In the genomic region with DNA sequence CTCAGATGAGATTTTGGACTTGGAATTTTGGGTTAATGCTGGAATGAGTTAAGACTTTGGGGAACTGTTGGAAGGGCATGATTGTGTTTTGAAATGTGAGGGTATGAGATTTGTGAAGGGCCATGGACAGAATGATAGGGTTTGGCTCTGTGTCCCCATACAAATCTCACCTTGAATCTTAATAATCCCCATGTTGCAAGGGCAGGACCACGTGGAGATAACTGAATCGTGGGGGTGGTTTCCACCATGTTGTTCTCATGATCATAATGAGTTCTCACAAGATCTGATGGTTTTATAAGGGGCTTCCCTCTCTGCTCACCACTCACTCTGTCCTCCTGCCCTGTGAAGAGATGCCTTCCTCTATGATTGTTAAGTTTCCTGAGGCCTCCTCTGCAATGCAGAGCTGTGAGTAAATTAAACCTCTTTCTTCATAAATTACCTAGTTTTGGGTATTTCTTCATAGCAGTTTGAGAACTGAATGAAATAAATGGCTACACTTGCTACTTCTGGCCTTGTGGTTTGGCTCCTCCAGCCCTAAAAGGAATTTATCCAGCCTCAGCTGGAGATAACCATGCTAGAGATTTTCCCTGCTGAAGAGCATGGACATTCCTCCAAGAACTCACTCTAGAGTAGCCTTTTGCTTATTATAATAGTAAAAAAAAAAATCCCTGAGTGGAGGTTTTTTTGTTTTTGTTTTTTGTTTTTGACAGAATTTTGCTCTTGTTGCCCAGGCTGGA, we compare ENCODE assay signal across 25 cellular contexts.
"Had no signal": no experiment of that assay in that cellular context is flagged by ENCODE, and none has a peak within 500 bp of the region (broad histone marks: within the 10 kb centered on the region; RNA-seq: fewer than 3 reads in every experiment).

No MANE protein-coding gene starts in this region.

- FAIRE-seq: islet of Langerhans had no signal

- H3K27ac ChIP-seq: breast epithelium, coronary artery, esophagus muscularis mucosa, hepatocyte, transverse colon, vagina had no signal

- H3K4me1 ChIP-seq: breast epithelium, esophagus muscularis mucosa, transverse colon, vagina had no signal

- DNase-seq: activated CD4-positive, alpha-beta memory T cell treated with anti-CD3 and anti-CD28 coated beads for 36 hours; activated CD4-positive, alpha-beta T cell treated with anti-CD3 and anti-CD28 coated beads for 48 hours; activated CD4-positive, CD25-positive, alpha-beta regulatory T cell; activated effector memory CD4-positive, alpha-beta T cell treated with Interleukin-2 at 50 U/mL for 16 hours; activated naive CD4-positive, alpha-beta T cell treated with anti-CD3 and anti-CD28 coated beads for 36 hours; activated naive CD8-positive, alpha-beta T cell treated with anti-CD3 and anti-CD28 coated beads, Interleukin-2, amount 10 ng/mL, durations not matched to agents 7 days and 5 days; activated T-cell treated with anti-CD3 and anti-CD28 coated beads, Interleukin-2, amount 50 U/mL, for 72 hours; foreskin melanocyte; mucosa of descending colon; naive B cell; occipital lobe; stimulated activated CD4-positive, alpha-beta T cell treated with anti-CD3 and anti-CD28 coated beads, Interleukin-2, amount 100 ng/mL, for 48 hours; stimulated activated CD8-positive, alpha-beta memory T cell treated with anti-CD3 and anti-CD28 coated beads, Interleukin-4, amount 100 ng/mL, for 48 hours; stimulated activated naive B cell treated with anti-CD40 and anti-IgM and Interleukin-4, amounts not matched to agents 10 μg/mL and 1 μg/mL and 100 μg/mL, for 72 hours; SW 1271; T-helper 17 cell; transverse colon had no signal

- H3K36me3 ChIP-seq: breast epithelium, esophagus muscularis mucosa, transverse colon, vagina had no signal

- H2AFZ ChIP-seq: hepatocyte had no signal

- H3K4me2 ChIP-seq: hepatocyte, smooth muscle cell had no signal

- ATAC-seq: activated T-cell treated with anti-CD3 and anti-CD28 coated beads, Interleukin-2, amount 50 U/mL, for 72 hours; mucosa of descending colon; sciatic nerve; stimulated activated naive B cell treated with anti-CD40 and anti-IgM and Interleukin-4, amounts not matched to agents 10 μg/mL and 1 μg/mL and 100 μg/mL, for 72 hours; T-helper 17 cell had no signal

- H3K9me3 ChIP-seq: breast epithelium, esophagus muscularis mucosa, mucosa of descending colon, transverse colon, vagina had no signal

- H3K4me3 ChIP-seq: breast epithelium, coronary artery, esophagus muscularis mucosa, hepatocyte, mucosa of descending colon, smooth muscle cell, transverse colon, vagina had no signal

- H3K27me3 ChIP-seq: breast epithelium, esophagus muscularis mucosa, hepatocyte, transverse colon, vagina had no signal
